In the genomic region with DNA sequence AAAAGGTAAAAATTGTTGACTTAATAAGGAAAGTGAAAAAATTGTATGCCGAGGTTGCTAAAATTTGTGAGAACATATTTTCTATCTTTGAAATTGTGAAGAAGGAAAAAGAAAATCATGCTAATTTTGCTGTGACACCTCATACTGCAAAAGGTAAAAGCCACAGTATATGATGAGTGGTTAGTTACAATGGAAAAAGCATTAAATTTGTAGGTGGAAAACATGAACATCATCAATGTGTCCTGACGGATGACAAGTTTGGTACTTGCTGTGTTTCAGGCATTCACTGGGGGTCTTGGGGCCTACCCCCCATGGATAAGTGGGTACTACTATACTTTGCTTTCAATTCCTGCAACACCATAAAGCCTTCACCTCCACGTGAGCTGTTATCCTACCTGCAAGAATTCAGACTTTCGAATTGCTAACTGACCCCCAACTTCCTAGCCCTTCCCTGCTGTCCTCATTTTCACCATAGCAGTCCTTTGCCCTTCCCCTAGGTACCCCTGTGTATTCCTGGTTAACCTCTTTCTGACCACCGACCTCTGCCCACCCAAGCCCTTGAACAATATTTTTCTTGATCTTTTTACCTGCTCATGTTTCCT, we compare ENCODE assay signal across 15 cellular contexts.
A peak's percentile ranks its signal among the peaks of the same experiment; 100 is the strongest.
DNase-seq lines count a peak whose midpoint lies in the region; ATAC-seq, FAIRE-seq and TF ChIP-seq lines count a peak whose summit lies in the region.
"Had no signal": no experiment of that assay in that cellular context is flagged by ENCODE, and none has a peak within 500 bp of the region (broad histone marks: within the 10 kb centered on the region; RNA-seq: fewer than 3 reads in every experiment).

No MANE protein-coding gene starts in this region.

- H3K27me3 ChIP-seq in subcutaneous abdominal adipose tissue (ENCODE audit: control insufficient read depth in 5 of 5, insufficient read depth in 4 of 5, low read length in 5 of 5) (no peaks in the 10 kb centered on the region), vagina (no peaks in the 10 kb centered on the region), MG63 (no peaks in the 10 kb centered on the region)
- H3K27me3 ChIP-seq: gastroesophageal sphincter had no signal

- H3K4me1 Mint-ChIP-seq in T-cell: peaks cover 85 to 89% (median 86%) of the 10 kb centered on the region in 3 donors
- peaks cover 40 to 57% of the 10 kb centered on the region in 2 donors for H3K4me1 Mint-ChIP-seq in effector memory CD8-positive, alpha-beta T cell (ENCODE audit: low read depth in 2 of 2)

- TF ChIP-seq POLR2A in vagina (IDR thresholded peaks at IDR 0.05) (no peak), H54 (IDR thresholded peaks at IDR 0.05; ENCODE audit: low read depth, low read length) (no peak)

- FAIRE-seq in H54 (lab: Jason Lieb, UNC): no peak
- FAIRE-seq: TTC549 had no signal

- peak overlapping the region; percentile 74 to 78 (median 77) for H3K4me3 Mint-ChIP-seq in T-cell
- H3K4me3 Mint-ChIP-seq in effector memory CD8-positive, alpha-beta T cell: peak overlapping the region; percentile 67 to 84

- POLR2A ChIA-PET in T-cell (lab: Charles Lee): interaction anchor here in 1 of 2 donors (0.6 to 1.5 kb wide), 3 partner anchors 26 to 97 kb away, joined by 3 to 6 read pairs (median 4); no protein-coding TSS in a partner anchor

- H3K27ac Mint-ChIP-seq in T-cell: peak overlapping the region; percentile 98 to 99
- H3K27ac Mint-ChIP-seq in effector memory CD8-positive, alpha-beta T cell: peak overlapping the region; percentile 80 to 91

- intact Hi-C loops in vagina (cut with DNase I): no loop called here

- peak; percentile 27 for DNase-seq in activated naive CD4-positive, alpha-beta T cell treated with Interleukin-2 at 50 U/mL for 16 hours
- DNase-seq in activated naive CD4-positive, alpha-beta T cell (lab: John Stamatoyannopoulos, UW): no peak
- DNase-seq in T-cell: no peak
- DNase-seq in effector memory CD8-positive, alpha-beta T cell: no peak
- no peak for DNase-seq in vagina (ENCODE audit: extremely low spot score in 2 of 2)
- no peak for DNase-seq in H54 (ENCODE audit: insufficient read length, low spot score)
- no peak for DNase-seq in MG63
- DNase-seq: left cardiac atrium, NCI-H2107, occipital lobe, OCI-M1 had no signal

- H3K27ac ChIP-seq in subcutaneous abdominal adipose tissue (ENCODE audit: low read depth, low read length) (peak overlapping the region; percentile 27), vagina (no peak overlapping the region)
- H3K27ac ChIP-seq: gastroesophageal sphincter had no signal

- CTCF ChIA-PET in T-cell (lab: Charles Lee): interaction anchor here (0.6 to 3.7 kb wide), 9 partner anchors 9 to 108 kb away, joined by 3 to 28 read pairs (median 3); no protein-coding TSS in a partner anchor

- H3K9ac ChIP-seq in subcutaneous abdominal adipose tissue (ENCODE audit: low read length in 5 of 5): no peak overlapping the region

- H3K9me3 Mint-ChIP-seq in T-cell: no peaks in the 10 kb centered on the region
- H3K9me3 Mint-ChIP-seq in effector memory CD8-positive, alpha-beta T cell: no peaks in the 10 kb centered on the region
- H3K9me3 Mint-ChIP-seq: dendritic cell treated with granulocyte-macrophage colony-stimulating factor and Interleukin-4, amounts not matched to agents 40 ng/mL and 50 ng/mL, for 4 days had no signal

- H3K4me3 ChIP-seq in subcutaneous abdominal adipose tissue (ENCODE audit: low read depth in 1 of 5, low read length in 5 of 5) (no peak overlapping the region), vagina (no peak overlapping the region), MG63 (no peak overlapping the region)
- H3K4me3 ChIP-seq: gastroesophageal sphincter had no signal

- H3K9me3 ChIP-seq in subcutaneous abdominal adipose tissue (ENCODE audit: control insufficient read depth in 5 of 5, low read length in 5 of 5): no peaks in the 10 kb centered on the region
- no peaks in the 10 kb centered on the region for H3K9me3 ChIP-seq in vagina
- no peaks in the 10 kb centered on the region for H3K9me3 ChIP-seq in MG63
- H3K9me3 ChIP-seq: gastroesophageal sphincter had no signal

- H3K27me3 Mint-ChIP-seq in T-cell: no peaks in the 10 kb centered on the region
- no peaks in the 10 kb centered on the region for H3K27me3 Mint-ChIP-seq in effector memory CD8-positive, alpha-beta T cell
- H3K27me3 Mint-ChIP-seq: dendritic cell treated with granulocyte-macrophage colony-stimulating factor and Interleukin-4, amounts not matched to agents 40 ng/mL and 50 ng/mL, for 4 days had no signal

- TF ChIP-seq CTCF in vagina (IDR thresholded peaks at IDR 0.05): no peak

- no peaks in the 10 kb centered on the region for H3K36me3 ChIP-seq in subcutaneous abdominal adipose tissue (ENCODE audit: control insufficient read depth in 5 of 5, insufficient read depth in 5 of 5, low read length in 5 of 5)
- H3K36me3 ChIP-seq in vagina: no peaks in the 10 kb centered on the region
- peaks cover 4% of the 10 kb centered on the region; the same call in 1 of the 2 replicates for H3K36me3 ChIP-seq in MG63
- H3K36me3 ChIP-seq: gastroesophageal sphincter had no signal

- ATAC-seq in T-cell (replicated peaks in 1 of 4): peak in 2 of 4 experiments; percentile 16 to 20
- no peak for ATAC-seq in effector memory CD8-positive, alpha-beta T cell (replicated peaks)
- ATAC-seq: gastroesophageal sphincter had no signal

- peaks cover 6 to 52% (median 37%) of the 10 kb centered on the region in 5 donors for H3K4me1 ChIP-seq in subcutaneous abdominal adipose tissue (ENCODE audit: control insufficient read depth in 5 of 5, insufficient read depth in 5 of 5, low read length in 5 of 5)
- peaks cover 63% of the 10 kb centered on the region for H3K4me1 ChIP-seq in vagina

- H3K36me3 Mint-ChIP-seq in T-cell: no peaks in the 10 kb centered on the region
- peaks cover 9% of the 10 kb centered on the region for H3K36me3 Mint-ChIP-seq in effector memory CD8-positive, alpha-beta T cell (ENCODE audit: insufficient read depth)
